ENCODE assay signal across 7 cellular contexts in genomic region chr13:19709039-19709438, GRCh38.
DNase-seq lines count a peak whose midpoint lies in the region; ATAC-seq, FAIRE-seq and TF ChIP-seq lines count a peak whose summit lies in the region.
"Not testable (repeated sequence)": the region's sequence is repeated elsewhere in the genome, so short reads cannot be mapped to it uniquely, and the experiment has no call there.

No MANE protein-coding gene starts in this region.

- TF ChIP-seq CTCF in RWPE2 (IDR thresholded peaks at IDR 0.05; ENCODE audit: poor library complexity, severe bottlenecking); bronchial epithelial cell (IDR thresholded peaks at IDR 0.05; ENCODE audit: insufficient read depth, low read length, severe bottlenecking); mesothelial cell of epicardium (IDR thresholded peaks at IDR 0.05; ENCODE audit: unreplicated experiment): not testable (repeated sequence)

- not testable (repeated sequence) for H3K4me1 ChIP-seq in RWPE2 (ENCODE audit: insufficient read depth, poor library complexity, severe bottlenecking); adipocyte (ENCODE audit: control insufficient read depth, insufficient read depth, low read length)

- H3K9ac ChIP-seq in adipocyte (ENCODE audit: low read length): not testable (repeated sequence)

- FAIRE-seq in bronchial epithelial cell (lab: Jason Lieb, UNC): not testable (repeated sequence)

- H3K27me3 Mint-ChIP-seq in mesothelial cell of epicardium (ENCODE audit: low read depth): not testable (repeated sequence)

- ATAC-seq in RWPE2 (ENCODE audit: low read depth): peak; percentile 60; the same call in 1 of the 3 replicates
- ATAC-seq in esophagus mucosa: peak; percentile 52

- DNase-seq in ELR (ENCODE audit: low read depth): peak; percentile 17
- DNase-seq in RWPE2 (ENCODE audit: low spot score); mesothelial cell of epicardium (ENCODE audit: low spot score in 2 of 2, unreplicated experiment in 2 of 2): not testable (repeated sequence)
- peak; percentile 52 for DNase-seq in adipocyte (ENCODE audit: low read depth)
- peak; percentile 31 for DNase-seq in bronchial epithelial cell (ENCODE audit: low read depth)
- DNase-seq in renal cortical epithelial cell (ENCODE audit: low read depth): peak; percentile 49

- not testable (repeated sequence) for H3K36me3 Mint-ChIP-seq in mesothelial cell of epicardium

- H3K4me3 ChIP-seq in RWPE2 (ENCODE audit: severe bottlenecking); adipocyte (ENCODE audit: low read length); bronchial epithelial cell (ENCODE audit: low read depth, low read length): not testable (repeated sequence)

- peak overlapping the region; percentile 16 for H3K27ac Mint-ChIP-seq in mesothelial cell of epicardium

- not testable (repeated sequence) for H3K36me3 ChIP-seq in RWPE2 (ENCODE audit: low read depth); bronchial epithelial cell (ENCODE audit: control insufficient read depth, insufficient read depth, low read length)
- H3K36me3 ChIP-seq in adipocyte (ENCODE audit: control insufficient read depth, insufficient read depth, low read length, severe bottlenecking): peaks cover 11% of the 10 kb centered on the region

- H3K9me3 Mint-ChIP-seq in mesothelial cell of epicardium: not testable (repeated sequence)

- H3K9me3 ChIP-seq in RWPE2 (ENCODE audit: severe bottlenecking); adipocyte (ENCODE audit: control insufficient read depth, low read length): not testable (repeated sequence)

- H3K27ac ChIP-seq in RWPE2 (ENCODE audit: poor library complexity, severe bottlenecking): not testable (repeated sequence)

- H3K27me3 ChIP-seq in RWPE2 (ENCODE audit: insufficient read depth, poor library complexity, severe bottlenecking); adipocyte (replicated peaks; ENCODE audit: control insufficient read depth, insufficient read depth, low read length); bronchial epithelial cell (ENCODE audit: control insufficient read depth, insufficient read depth, low read length): not testable (repeated sequence)

- H3K4me3 Mint-ChIP-seq in mesothelial cell of epicardium: not testable (repeated sequence)

- H3K4me1 Mint-ChIP-seq in mesothelial cell of epicardium: not testable (repeated sequence)
